ENCODE assay signal across 29 cellular contexts in genomic region chr4:20711335-20711734, GRCh38.
"Had no signal": no experiment of that assay in that cellular context is flagged by ENCODE, and none has a peak within 500 bp of the region (broad histone marks: within the 10 kb centered on the region; RNA-seq: fewer than 3 reads in every experiment).

No MANE protein-coding gene starts in this region.

- H3K36me3 ChIP-seq: breast epithelium had no signal

- H3K4me1 ChIP-seq: body of pancreas, breast epithelium had no signal

- DNase-seq: activated B cell treated with CpG ODN at 0.5 μM for 24 hours; activated CD4-positive, alpha-beta memory T cell treated with anti-CD3 and anti-CD28 coated beads for 36 hours; activated CD4-positive, alpha-beta T cell treated with anti-CD3 and anti-CD28 coated beads for 4 hours; activated CD4-positive, alpha-beta T cell treated with anti-CD3 and anti-CD28 coated beads, Interleukin-2, amount 10 ng/mL, durations not matched to agents 24 days and 14 days; activated CD4-positive, alpha-beta T cell treated with anti-CD3 and anti-CD28 coated beads, Interleukin-2, amount 50 U/mL, for 1 hour; activated CD4-positive, alpha-beta T cell treated with anti-CD3 and anti-CD28 coated beads, Interleukin-2, amount 50 U/mL, for 4 hours; activated CD4-positive, CD25-positive, alpha-beta regulatory T cell treated with anti-CD3 and anti-CD28 coated beads, Interleukin-2, amount 50 U/mL, for 72 hours; activated CD8-positive, alpha-beta memory T cell treated with anti-CD3 and anti-CD28 coated beads, Interleukin-2, amount 50 U/mL, for 4 hours; activated CD8-positive, alpha-beta T cell treated with anti-CD3 and anti-CD28 coated beads for 36 hours; activated effector memory CD4-positive, alpha-beta T cell treated with anti-CD3 and anti-CD28 coated beads, Interleukin-2, amount 50 U/mL, for 16 hours; activated gamma-delta T cell treated with Interleukin-2 at 50 U/mL for 16 hours; activated naive CD4-positive, alpha-beta T cell; activated naive CD4-positive, alpha-beta T cell treated with anti-CD3 and anti-CD28 coated beads for 36 hours; activated naive CD4-positive, alpha-beta T cell treated with anti-CD3 and anti-CD28 coated beads, Interleukin-2, amount 50 U/mL, for 16 hours; activated naive CD8-positive, alpha-beta T cell treated with anti-CD3 and anti-CD28 coated beads for 36 hours; activated T-cell treated with anti-CD3 and anti-CD28 coated beads for 4 hours; activated T-cell treated with anti-CD3 and anti-CD28 coated beads, Interleukin-2, amount 50 U/mL, for 1 hour; activated T-cell treated with anti-CD3 and anti-CD28 coated beads, Interleukin-2, amount 50 U/mL, for 4 hours; activated T-cell treated with anti-CD3 and anti-CD28 coated beads, Interleukin-2, amount 50 U/mL, for 72 hours; amniotic stem cell; aorta; body of pancreas; brain microvascular endothelial cell; central memory CD4-positive, alpha-beta T cell; T-helper 17 cell had no signal

- H3K4me3 ChIP-seq: adrenal gland, body of pancreas, breast epithelium had no signal

- H3K27me3 ChIP-seq: adrenal gland, body of pancreas, brain microvascular endothelial cell, breast epithelium had no signal

- H3K9me3 ChIP-seq: adrenal gland, body of pancreas, breast epithelium had no signal

- ATAC-seq: activated CD8-positive, alpha-beta T cell treated with anti-CD3 and anti-CD28 coated beads for 36 hours; activated naive CD4-positive, alpha-beta T cell treated with anti-CD3 and anti-CD28 coated beads, Interleukin-2, amount 50 U/mL, for 72 hours; activated T-cell treated with anti-CD3 and anti-CD28 coated beads, Interleukin-2, amount 50 U/mL, for 4 hours; activated T-cell treated with anti-CD3 and anti-CD28 coated beads, Interleukin-2, amount 50 U/mL, for 72 hours; activated T-helper 17 cell treated with anti-CD3 and anti-CD28 coated beads, Interleukin-2, amount 50 U/mL, for 72 hours; body of pancreas; T-helper 17 cell had no signal
